ENCODE assay signal across 8 cellular contexts in genomic region chr1:941588-942383, GRCh38. TPM values are rescaled to one million over a fixed set of nuclear protein-coding genes. Genes with fewer than 3 reads are reported as not detected.
DNase-seq lines count a peak whose midpoint lies in the region; ATAC-seq and TF ChIP-seq lines count a peak whose summit lies in the region.

No MANE protein-coding gene starts in this region.

- no peaks in the 10 kb centered on the region for H3K79me2 ChIP-seq in PC-9 (ENCODE audit: low read depth)

- peaks cover 21% of the 10 kb centered on the region; the same call in 1 of the 2 replicates for H3F3A ChIP-seq in PC-9 (ENCODE audit: insufficient read depth, low read depth)

- TF ChIP-seq CTCF in HFFc6 (IDR thresholded peaks at IDR 0.05) (peak; percentile 9; the same call in 1 of the 2 replicates), PC-9 (conservative IDR thresholded peaks at IDR 0.05) (no peak), colonic mucosa (IDR thresholded peaks at IDR 0.05) (no peak), left lung (IDR thresholded peaks at IDR 0.05) (no peak), transverse colon (IDR thresholded peaks at IDR 0.05) (no peak)

- H3K4me2 ChIP-seq in PC-9, result peak overlapping the region; percentile 79

- H2AFZ ChIP-seq in PC-9, result no peak overlapping the region

- H3K9me2 ChIP-seq in PC-9 (ENCODE audit: insufficient read depth), result no peaks in the 10 kb centered on the region

- H3K9me3 Mint-ChIP-seq in HFFc6, result no peaks in the 10 kb centered on the region
- H3K9me3 Mint-ChIP-seq in activated T-helper 1 cell treated with anti-CD3 and anti-CD28 coated beads, Interleukin-12 subunit alpha, Interleukin-12 subunit beta, Interleukin-2, Interleukin-4 antibody, amounts not matched to agents 30 ng/mL and 10 ng/mL and 1 ng/mL, durations not matched to agents 14 hours and 24 hours and 36 hours, result no peaks in the 10 kb centered on the region

- DNase-seq in CD1c-positive myeloid dendritic cell (ENCODE audit: extremely low spot score), result peak; percentile 63
- peak; percentile 85 for DNase-seq in HFFc6
- peak in 1 of 2 experiments; percentile 48 for DNase-seq in PC-9
- DNase-seq in colonic mucosa, result peak; percentile 69
- peak; percentile 82 to 88 for DNase-seq in left lung
- DNase-seq in transverse colon, result peak; percentile 73
- DNase-seq in activated T-helper 1 cell treated with anti-CD3 and anti-CD28 coated beads, Interleukin-12 subunit alpha, Interleukin-12 subunit beta, Interleukin-2, Interleukin-4 antibody, amounts not matched to agents 30 ng/mL and 10 ng/mL and 1 ng/mL, durations not matched to agents 14 hours and 24 hours and 36 hours (ENCODE audit: low spot score), result no peak

- H3K27me3 ChIP-seq in PC-9 (ENCODE audit: insufficient read depth, low read depth) (peaks cover 27% of the 10 kb centered on the region), colonic mucosa (peaks cover 52% of the 10 kb centered on the region), left lung (peaks cover 35 to 72% of the 10 kb centered on the region in 2 donors), transverse colon (peaks cover 71% of the 10 kb centered on the region)

- TF ChIP-seq POLR2A in transverse colon (IDR thresholded peaks at IDR 0.05), result no peak

- no TSS peak for BruUV-seq in PC-9 (replicated peaks; lab: Mats Ljungman, UMichigan)

- H3K4me3 Mint-ChIP-seq in HFFc6, result peak overlapping the region; percentile 78
- H3K4me3 Mint-ChIP-seq in activated T-helper 1 cell treated with anti-CD3 and anti-CD28 coated beads, Interleukin-12 subunit alpha, Interleukin-12 subunit beta, Interleukin-2, Interleukin-4 antibody, amounts not matched to agents 30 ng/mL and 10 ng/mL and 1 ng/mL, durations not matched to agents 14 hours and 24 hours and 36 hours, result no peak overlapping the region

- in situ Hi-C loops in transverse colon (cut with MboI; ENCODE audit: low pct_ligation_motif_present in 1 of 4, low pct_unique_long_range_greater_than_20kb in 1 of 4, low sequenced_read_pairs in 3 of 4), result no loop called here

- H3K4me1 ChIP-seq in PC-9 (replicated peaks; ENCODE audit: insufficient read depth) (peaks cover 27% of the 10 kb centered on the region), colonic mucosa (peaks cover 14% of the 10 kb centered on the region), left lung (peaks cover 20 to 41% of the 10 kb centered on the region in 2 donors), transverse colon (peaks cover 23 to 41% (median 34%) of the 10 kb centered on the region in 4 donors)

- peak overlapping the region; percentile 47; the same call in 1 of the 2 replicates for H3K4me3 ChIP-seq in PC-9
- peak overlapping the region; percentile 32 for H3K4me3 ChIP-seq in colonic mucosa
- peak overlapping the region; percentile 20 to 24 for H3K4me3 ChIP-seq in left lung
- H3K4me3 ChIP-seq in transverse colon, result peak overlapping the region; percentile 15 to 51 (median 32)

- CTCF ChIA-PET in PC-9 (lab: Charles Lee), result interaction anchor here (0.6 kb wide), 1 partner anchor 41 kb away, joined by 3 read pairs; no protein-coding TSS in a partner anchor

- ATAC-seq in left lung, result peak; percentile 51
- no peak for ATAC-seq in HG03196 (IDR thresholded peaks at IDR 0.05; ENCODE audit: unreplicated experiment)

- TF ChIP-seq EP300 in transverse colon (IDR thresholded peaks at IDR 0.05; ENCODE audit: low read depth), result no peak

- H3K9ac ChIP-seq in colonic mucosa (ENCODE audit: low read depth in 2 of 2, low read length in 2 of 2), result peak overlapping the region in 1 of 2 donors; percentile 56

- peaks cover 7% of the 10 kb centered on the region for H3K27me3 Mint-ChIP-seq in HFFc6 (ENCODE audit: insufficient read depth)
- H3K27me3 Mint-ChIP-seq in activated T-helper 1 cell treated with anti-CD3 and anti-CD28 coated beads, Interleukin-12 subunit alpha, Interleukin-12 subunit beta, Interleukin-2, Interleukin-4 antibody, amounts not matched to agents 30 ng/mL and 10 ng/mL and 1 ng/mL, durations not matched to agents 14 hours and 24 hours and 36 hours (ENCODE audit: insufficient read depth), result peaks cover 30% of the 10 kb centered on the region

- intact Hi-C loops in PC-9 (cut with micrococcal nuclease; ENCODE audit: unreplicated experiment) (no loop called here), colonic mucosa (cut with DNase I) (no loop called here), left lung (cut with DNase I) (no loop called here), transverse colon (cut with DNase I; ENCODE audit: low total_unique reads) (no loop called here)
- intact Hi-C loops in activated T-helper 1 cell treated with anti-CD3 and anti-CD28 coated beads, Interleukin-12 subunit alpha, Interleukin-12 subunit beta, Interleukin-2, Interleukin-4 antibody, amounts not matched to agents 30 ng/mL and 10 ng/mL and 1 ng/mL, durations not matched to agents 14 hours and 24 hours and 36 hours (cut with micrococcal nuclease), result loop anchor here (2.0 kb wide), 2 partner anchors 19 to 37 kb away; partner anchors contain the start of gene SAMD11

- H3K27ac ChIP-seq in PC-9 (no peak overlapping the region), colonic mucosa (peak overlapping the region; percentile 65), left lung (peak overlapping the region in 1 of 2 donors; percentile 76), transverse colon (peak overlapping the region; percentile 40 to 82 (median 70))

- peak overlapping the region; percentile 82 for H3K27ac Mint-ChIP-seq in HFFc6
- H3K27ac Mint-ChIP-seq in activated T-helper 1 cell treated with anti-CD3 and anti-CD28 coated beads, Interleukin-12 subunit alpha, Interleukin-12 subunit beta, Interleukin-2, Interleukin-4 antibody, amounts not matched to agents 30 ng/mL and 10 ng/mL and 1 ng/mL, durations not matched to agents 14 hours and 24 hours and 36 hours, result no peak overlapping the region

- 1% methylated on average over 28 of the region's 98 CpGs; no CpG with 5 or more reads in 1 of the 2 donors for WGBS in transverse colon (ENCODE audit: low coverage in 1 of 2), 2 donors

- H3K36me3 ChIP-seq in PC-9 (ENCODE audit: low read depth), result no peaks in the 10 kb centered on the region
- H3K36me3 ChIP-seq in colonic mucosa, result no peaks in the 10 kb centered on the region
- H3K36me3 ChIP-seq in left lung, result peaks cover 0 to 32% of the 10 kb centered on the region in 2 donors
- peaks cover 0 to 4% (median 0%) of the 10 kb centered on the region in 4 donors for H3K36me3 ChIP-seq in transverse colon

- peaks cover 45% of the 10 kb centered on the region for H3K4me1 Mint-ChIP-seq in HFFc6 (ENCODE audit: low read depth)
- H3K4me1 Mint-ChIP-seq in activated T-helper 1 cell treated with anti-CD3 and anti-CD28 coated beads, Interleukin-12 subunit alpha, Interleukin-12 subunit beta, Interleukin-2, Interleukin-4 antibody, amounts not matched to agents 30 ng/mL and 10 ng/mL and 1 ng/mL, durations not matched to agents 14 hours and 24 hours and 36 hours (ENCODE audit: low read depth), result peaks cover 4% of the 10 kb centered on the region

- H3K36me3 Mint-ChIP-seq in HFFc6 (ENCODE audit: low read depth), result no peaks in the 10 kb centered on the region
- H3K36me3 Mint-ChIP-seq in activated T-helper 1 cell treated with anti-CD3 and anti-CD28 coated beads, Interleukin-12 subunit alpha, Interleukin-12 subunit beta, Interleukin-2, Interleukin-4 antibody, amounts not matched to agents 30 ng/mL and 10 ng/mL and 1 ng/mL, durations not matched to agents 14 hours and 24 hours and 36 hours (ENCODE audit: low read depth), result peaks cover 12% of the 10 kb centered on the region

- POLR2A ChIA-PET in PC-9 (lab: Charles Lee; ENCODE audit: unreplicated experiment), result interaction anchor here (0.6 kb wide), 1 partner anchor 41 kb away, joined by 6 read pairs; no protein-coding TSS in a partner anchor

- no peaks in the 10 kb centered on the region for H3K9me3 ChIP-seq in PC-9 (ENCODE audit: insufficient read depth, low read depth)
- H3K9me3 ChIP-seq in colonic mucosa, result no peaks in the 10 kb centered on the region
- no peaks in the 10 kb centered on the region for H3K9me3 ChIP-seq in left lung
- no peaks in the 10 kb centered on the region for H3K9me3 ChIP-seq in transverse colon

- peaks cover 8% of the 10 kb centered on the region for H4K20me1 ChIP-seq in PC-9 (ENCODE audit: insufficient read depth)

RNA-seq across cellular contexts. Expression of gene NOC2L, which starts 17.3 kb away (rescaled TPM):
- 100 to 1,000 TPM; 112 to 142 (median 119) TPM for total RNA-seq in HFFc6 (2021; fragmentation: NEBNext Ultra II Directional; extraction: Animal tissue kit (Norgen Biotek cat#: 25700))
- total RNA-seq in PC-9 (2021) (86.4 and 100 TPM in 2 replicates), colonic mucosa (100 to 1,000 TPM in 1 of 2 donors, 10 to 100 TPM in 1; 46.9 to 127 TPM), left lung (10 to 100 TPM; 44.9 to 76.8 TPM), transverse colon (10 to 100 TPM; 17.6 to 50.4 (median 31.6) TPM)
- total RNA-seq in activated T-helper 1 cell treated with anti-CD3 and anti-CD28 coated beads, Interleukin-12 subunit alpha, Interleukin-12 subunit beta, Interleukin-2, Interleukin-4 antibody, amounts not matched to agents 30 ng/mL and 10 ng/mL and 1 ng/mL, durations not matched to agents 14 hours and 24 hours and 36 hours, result 180 TPM in 2 replicates

RNA-seq across cellular contexts. Expression of gene SAMD11, which starts 18.1 kb away (rescaled TPM):
- 10 to 100 TPM; 20.6 to 29.3 (median 27.5) TPM for total RNA-seq in HFFc6 (2021; fragmentation: NEBNext Ultra II Directional; extraction: Animal tissue kit (Norgen Biotek cat#: 25700))
- total RNA-seq in PC-9 (2021) (0.59 and 2.2 TPM in 2 replicates), colonic mucosa (1 to 10 TPM; 3.0 to 4.2 TPM), left lung (10 to 100 TPM in 1 of 2 donors, 1 to 10 TPM in 1; 7.1 to 49.7 TPM), transverse colon (10 to 100 TPM in 1 of 4 donors, 1 to 10 TPM in 2, not detected in 1; 2.2 to 26.9 (median 3.0) TPM)
- not detected in 2 replicates for total RNA-seq in activated T-helper 1 cell treated with anti-CD3 and anti-CD28 coated beads, Interleukin-12 subunit alpha, Interleukin-12 subunit beta, Interleukin-2, Interleukin-4 antibody, amounts not matched to agents 30 ng/mL and 10 ng/mL and 1 ng/mL, durations not matched to agents 14 hours and 24 hours and 36 hours

RNA-seq across cellular contexts. Expression of gene KLHL17, which starts 18.6 kb away (rescaled TPM):
- total RNA-seq in HFFc6 (2021; fragmentation: NEBNext Ultra II Directional; extraction: Animal tissue kit (Norgen Biotek cat#: 25700)), result 10 to 100 TPM; 12.2 to 17.5 (median 13.2) TPM
- total RNA-seq in PC-9 (2021) (16.8 and 22.7 TPM in 2 replicates), colonic mucosa (10 to 100 TPM in 1 of 2 donors, 1 to 10 TPM in 1; 9.9 to 16.7 TPM), left lung (10 to 100 TPM; 11.8 to 17.9 TPM), transverse colon (10 to 100 TPM; 10.8 to 26.1 (median 11.4) TPM)
- 47.3 and 49.7 TPM in 2 replicates for total RNA-seq in activated T-helper 1 cell treated with anti-CD3 and anti-CD28 coated beads, Interleukin-12 subunit alpha, Interleukin-12 subunit beta, Interleukin-2, Interleukin-4 antibody, amounts not matched to agents 30 ng/mL and 10 ng/mL and 1 ng/mL, durations not matched to agents 14 hours and 24 hours and 36 hours

RNA-seq across cellular contexts. Expression of gene PLEKHN1, which starts 24.5 kb away (rescaled TPM):
- total RNA-seq in HFFc6 (2021; fragmentation: NEBNext Ultra II Directional; extraction: Animal tissue kit (Norgen Biotek cat#: 25700)), result 1 to 10 TPM; 5.2 to 6.9 (median 6.0) TPM
- 9.1 and 11.9 TPM in 2 replicates for total RNA-seq in PC-9 (2021)
- under 1 TPM; 0.61 to 0.64 TPM for total RNA-seq in colonic mucosa
- total RNA-seq in left lung, result 1 to 10 TPM; 3.8 to 5.1 TPM
- 1 to 10 TPM in 1 of 4 donors, under 1 TPM in 1, not detected in 2; 0.14 to 1.4 TPM for total RNA-seq in transverse colon
- 1.7 and 1.8 TPM in 2 replicates for total RNA-seq in activated T-helper 1 cell treated with anti-CD3 and anti-CD28 coated beads, Interleukin-12 subunit alpha, Interleukin-12 subunit beta, Interleukin-2, Interleukin-4 antibody, amounts not matched to agents 30 ng/mL and 10 ng/mL and 1 ng/mL, durations not matched to agents 14 hours and 24 hours and 36 hours

RNA-seq across cellular contexts. Expression of gene PERM1, which starts 40.1 kb away (rescaled TPM):
- under 1 TPM in 2 of 6 experiments, not detected in 4; 0.17 to 0.18 TPM for total RNA-seq in HFFc6 (2021; fragmentation: NEBNext Ultra II Directional; extraction: Animal tissue kit (Norgen Biotek cat#: 25700))
- total RNA-seq in PC-9 (2021), result 0.60 and 0.81 TPM in 2 replicates
- total RNA-seq in colonic mucosa, result not detected
- not detected for total RNA-seq in left lung
- total RNA-seq in transverse colon, result under 1 TPM in 1 of 4 donors, not detected in 3; 0.14 TPM
- not detected in 2 replicates for total RNA-seq in activated T-helper 1 cell treated with anti-CD3 and anti-CD28 coated beads, Interleukin-12 subunit alpha, Interleukin-12 subunit beta, Interleukin-2, Interleukin-4 antibody, amounts not matched to agents 30 ng/mL and 10 ng/mL and 1 ng/mL, durations not matched to agents 14 hours and 24 hours and 36 hours
